ENCODE assay signal across 13 cellular contexts in the genomic region with DNA sequence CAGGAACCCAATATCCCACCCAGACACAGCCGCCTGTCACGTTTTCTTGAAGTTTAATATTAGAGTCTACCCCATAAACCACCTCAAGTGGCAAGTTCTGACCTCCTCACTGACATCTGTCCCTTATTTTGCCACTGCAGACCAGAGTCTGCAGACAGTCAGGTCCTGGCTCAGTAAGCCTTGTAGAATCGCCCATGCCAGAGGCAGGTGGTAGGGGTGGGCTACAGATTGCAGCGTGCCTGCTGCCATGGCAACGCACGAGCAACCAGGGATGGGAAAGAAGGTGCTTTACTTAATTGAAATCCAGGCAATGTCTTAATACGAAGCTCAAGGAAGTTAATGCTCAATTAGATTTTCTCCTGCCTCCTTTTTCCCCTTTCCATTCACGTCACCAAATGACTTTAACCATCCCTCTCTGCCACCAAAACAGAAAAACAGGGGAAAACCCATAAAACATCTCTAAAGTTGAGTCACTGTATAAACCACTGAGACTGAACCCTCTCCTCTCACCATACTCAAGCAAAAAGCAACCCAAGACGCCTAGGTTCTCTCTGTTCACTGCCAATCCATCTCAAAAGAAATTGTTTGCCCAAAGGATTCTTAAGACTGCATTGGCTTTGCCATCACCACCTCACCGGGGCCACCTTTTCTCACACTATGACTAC.
DNase-seq lines count a peak whose midpoint lies in the region; ATAC-seq lines count a peak whose summit lies in the region.
"Had no signal": no experiment of that assay in that cellular context is flagged by ENCODE, and none has a peak within 500 bp of the region (broad histone marks: within the 10 kb centered on the region; RNA-seq: fewer than 3 reads in every experiment).

No MANE protein-coding gene starts in this region.

- ATAC-seq in activated CD4-positive, alpha-beta T cell treated with anti-CD3 and anti-CD28 coated beads for 36 hours: peak; percentile 95
- peak; percentile 84 for ATAC-seq in GM19463 (IDR thresholded peaks at IDR 0.05; ENCODE audit: unreplicated experiment)
- ATAC-seq in HG03280 (IDR thresholded peaks at IDR 0.05; ENCODE audit: unreplicated experiment): peak; percentile 62
- ATAC-seq in HG03469 (IDR thresholded peaks at IDR 0.05; ENCODE audit: unreplicated experiment): no peak
- no peak for ATAC-seq in HG03565 (IDR thresholded peaks at IDR 0.05; ENCODE audit: unreplicated experiment)
- ATAC-seq in sciatic nerve: no peak
- ATAC-seq: upper lobe of right lung had no signal

- no peaks in the 10 kb centered on the region for H3K27me3 Mint-ChIP-seq in activated CD4-positive, alpha-beta T cell treated with anti-CD3 and anti-CD28 coated beads for 36 hours
- H3K27me3 Mint-ChIP-seq in activated CD4-positive, alpha-beta T cell treated with anti-CD3 and anti-CD28 coated beads, Interleukin-2, amount 10 ng/mL, durations not matched to agents 7 days and 5 days: no peaks in the 10 kb centered on the region
- H3K27me3 Mint-ChIP-seq: dendritic cell treated with granulocyte-macrophage colony-stimulating factor and Interleukin-4, amounts not matched to agents 40 ng/mL and 50 ng/mL, for 4 days had no signal

- peak; percentile 16 for DNase-seq in activated CD4-positive, alpha-beta T cell treated with anti-CD3 and anti-CD28 coated beads for 36 hours
- no peak for DNase-seq in activated CD4-positive, alpha-beta T cell treated with anti-CD3 and anti-CD28 coated beads, Interleukin-2, amount 10 ng/mL, durations not matched to agents 7 days and 5 days
- DNase-seq in retina (peak; percentile 16), sciatic nerve (ENCODE audit: low spot score) (no peak)
- DNase-seq: anterior cingulate cortex, Caco-2, NCI-H226, upper lobe of right lung had no signal

- intact Hi-C loops in activated CD4-positive, alpha-beta T cell treated with anti-CD3 and anti-CD28 coated beads for 36 hours (cut with DNase I, micrococcal nuclease): loop anchor here in 1 of 2 experiments (2.0 kb wide), 1 partner anchor 369 kb away; a partner anchor contains a TSS
- intact Hi-C loops in sciatic nerve (cut with DNase I): no loop called here

- peaks cover 43% of the 10 kb centered on the region for H3K4me1 Mint-ChIP-seq in activated CD4-positive, alpha-beta T cell treated with anti-CD3 and anti-CD28 coated beads for 36 hours
- H3K4me1 Mint-ChIP-seq in activated CD4-positive, alpha-beta T cell treated with anti-CD3 and anti-CD28 coated beads, Interleukin-2, amount 10 ng/mL, durations not matched to agents 7 days and 5 days: peaks cover 8% of the 10 kb centered on the region

- H3K36me3 Mint-ChIP-seq in activated CD4-positive, alpha-beta T cell treated with anti-CD3 and anti-CD28 coated beads for 36 hours (ENCODE audit: low read depth): peaks cover 6% of the 10 kb centered on the region
- no peaks in the 10 kb centered on the region for H3K36me3 Mint-ChIP-seq in activated CD4-positive, alpha-beta T cell treated with anti-CD3 and anti-CD28 coated beads, Interleukin-2, amount 10 ng/mL, durations not matched to agents 7 days and 5 days (ENCODE audit: low read depth)

- POLR2A ChIA-PET in activated CD4-positive, alpha-beta T cell treated with anti-CD3 and anti-CD28 coated beads for 36 hours (lab: Charles Lee): no interaction called here
- POLR2A ChIA-PET in activated CD4-positive, alpha-beta T cell treated with anti-CD3 and anti-CD28 coated beads, Interleukin-2, amount 10 ng/mL, durations not matched to agents 7 days and 5 days (lab: Charles Lee): no interaction called here

- H3K27ac Mint-ChIP-seq in activated CD4-positive, alpha-beta T cell treated with anti-CD3 and anti-CD28 coated beads for 36 hours: no peak overlapping the region
- H3K27ac Mint-ChIP-seq in activated CD4-positive, alpha-beta T cell treated with anti-CD3 and anti-CD28 coated beads, Interleukin-2, amount 10 ng/mL, durations not matched to agents 7 days and 5 days: no peak overlapping the region
- H3K27ac Mint-ChIP-seq: dendritic cell treated with granulocyte-macrophage colony-stimulating factor and Interleukin-4, amounts not matched to agents 40 ng/mL and 50 ng/mL, for 4 days had no signal

- H3K9me3 Mint-ChIP-seq in activated CD4-positive, alpha-beta T cell treated with anti-CD3 and anti-CD28 coated beads for 36 hours (ENCODE audit: low read depth): no peaks in the 10 kb centered on the region
- no peaks in the 10 kb centered on the region for H3K9me3 Mint-ChIP-seq in activated CD4-positive, alpha-beta T cell treated with anti-CD3 and anti-CD28 coated beads, Interleukin-2, amount 10 ng/mL, durations not matched to agents 7 days and 5 days
- H3K9me3 Mint-ChIP-seq: dendritic cell treated with granulocyte-macrophage colony-stimulating factor and Interleukin-4, amounts not matched to agents 40 ng/mL and 50 ng/mL, for 4 days had no signal

- CTCF ChIA-PET in activated CD4-positive, alpha-beta T cell treated with anti-CD3 and anti-CD28 coated beads for 36 hours (lab: Charles Lee): interaction anchor here (0.6 kb wide), 1 partner anchor 108 kb away, joined by 3 read pairs; no protein-coding TSS in a partner anchor
- CTCF ChIA-PET in activated CD4-positive, alpha-beta T cell treated with anti-CD3 and anti-CD28 coated beads, Interleukin-2, amount 10 ng/mL, durations not matched to agents 7 days and 5 days (lab: Charles Lee): no interaction called here

- no peak overlapping the region for H3K4me3 Mint-ChIP-seq in activated CD4-positive, alpha-beta T cell treated with anti-CD3 and anti-CD28 coated beads for 36 hours
- no peak overlapping the region for H3K4me3 Mint-ChIP-seq in activated CD4-positive, alpha-beta T cell treated with anti-CD3 and anti-CD28 coated beads, Interleukin-2, amount 10 ng/mL, durations not matched to agents 7 days and 5 days
- H3K4me3 Mint-ChIP-seq: dendritic cell treated with granulocyte-macrophage colony-stimulating factor and Interleukin-4, amounts not matched to agents 40 ng/mL and 50 ng/mL, for 4 days had no signal

Comparison
In these comparisons a context has a peak if more than half of its experiments do, and no peak if none do; other contexts are left out.
1. DNase-seq: peak in activated CD4-positive, alpha-beta T cell treated with anti-CD3 and anti-CD28 coated beads for 36 hours (single experiment) and retina (single experiment); none in activated CD4-positive, alpha-beta T cell treated with anti-CD3 and anti-CD28 coated beads, Interleukin-2, amount 10 ng/mL, durations not matched to agents 7 days and 5 days (single experiment) and sciatic nerve (single experiment).
2. ATAC-seq: peak in activated CD4-positive, alpha-beta T cell treated with anti-CD3 and anti-CD28 coated beads for 36 hours (single experiment), GM19463 (single experiment) and HG03280 (single experiment); none in HG03469 (single experiment), HG03565 (single experiment) and sciatic nerve (single experiment).